Comparison of ENCODE assay signal across 8 cellular contexts in genomic region chr13:20192470-20193141, GRCh38. TPM values are rescaled to one million over a fixed set of nuclear protein-coding genes. Genes with fewer than 3 reads are reported as not detected.
DNase-seq lines count a peak whose midpoint lies in the region; ATAC-seq and TF ChIP-seq lines count a peak whose summit lies in the region.

TSS of gene GJB2 (minus strand) at chr13:20192938. CDS start at chr13:20189581, 3,357 bp downstream.

- H3K4me3 ChIP-seq in GM12864 (ENCODE audit: low read depth, low read length) (peak within 1 kb of the TSS; percentile 38), SK-N-MC (peak within 1 kb of the TSS; percentile 76), trophoblast cell (ENCODE audit: low read depth, low read length) (peak within 1 kb of the TSS; percentile 64)

- H3K9ac ChIP-seq in SK-N-MC (ENCODE audit: insufficient read length), result peak within 1 kb of the TSS; percentile 38
- H3K9ac ChIP-seq in trophoblast cell (ENCODE audit: low read length), result no peak within 1 kb of the TSS

- peak within 1 kb of the TSS; percentile 37 for H2AFZ ChIP-seq in trophoblast cell (ENCODE audit: insufficient read depth, low read length, poor library complexity)

- no peak for TF ChIP-seq CTCF in GM12864 (IDR thresholded peaks at IDR 0.05; ENCODE audit: low read depth, low read length, missing control alignments)
- no peak for TF ChIP-seq CTCF in foreskin keratinocyte (conservative IDR thresholded peaks at IDR 0.05)

- H3K4ac ChIP-seq in trophoblast cell (ENCODE audit: low read depth, low read length), result no peak within 1 kb of the TSS

- H3K4me1 ChIP-seq in foreskin keratinocyte (peaks cover 8% of the 10 kb centered on the region), trophoblast cell (ENCODE audit: control insufficient read depth in 1 of 2, insufficient read depth in 2 of 2, low read length in 2 of 2) (peaks cover 0 to 10% of the 10 kb centered on the region in 2 experiments)

- H2BK5ac ChIP-seq in trophoblast cell (ENCODE audit: low read depth, low read length, poor library complexity), result no peak within 1 kb of the TSS

- H3K27me3 ChIP-seq in foreskin keratinocyte, result no peaks in the 10 kb centered on the region
- H3K27me3 ChIP-seq in trophoblast cell (ENCODE audit: insufficient read depth, low read length), result peaks cover 26% of the 10 kb centered on the region

- no peak within 1 kb of the TSS for H3K14ac ChIP-seq in trophoblast cell (ENCODE audit: low read length)

- DNase-seq in GM12864 (ENCODE audit: low read depth) (no peak), SK-N-MC (ENCODE audit: low read depth, low spot score) (no peak), foreskin keratinocyte (no peak), trophoblast cell (no peak), NCI-H1092 treated with DMSO at 0.1 percent for 48 hours (lab: John Stamatoyannopoulos, UW) (no peak), Ammon's horn (ENCODE audit: low spot score) (no peak), NCI-H1694 treated with DMSO at 0.1 percent for 48 hours (lab: John Stamatoyannopoulos, UW) (no peak)

- H4K12ac ChIP-seq in trophoblast cell (ENCODE audit: low read depth, low read length), result no peak within 1 kb of the TSS

- H3K9me3 ChIP-seq in SK-N-MC (ENCODE audit: low read depth, low read length) (no peaks in the 10 kb centered on the region), trophoblast cell (ENCODE audit: insufficient read depth, low read depth, low read length) (no peaks in the 10 kb centered on the region)

- H3K27ac ChIP-seq in SK-N-MC (no peak within 1 kb of the TSS), foreskin keratinocyte (peak within 1 kb of the TSS; percentile 78), trophoblast cell (ENCODE audit: low read depth, low read length) (no peak within 1 kb of the TSS)

- no peak within 1 kb of the TSS for H2BK120ac ChIP-seq in trophoblast cell (ENCODE audit: insufficient read depth, low read length, poor library complexity)

- H2BK12ac ChIP-seq in trophoblast cell (ENCODE audit: low read length), result no peak within 1 kb of the TSS

- H3K36me3 ChIP-seq in SK-N-MC (ENCODE audit: insufficient read depth, low read length), result no peaks in the 10 kb centered on the region
- H3K36me3 ChIP-seq in trophoblast cell (ENCODE audit: control insufficient read depth in 1 of 2, insufficient read depth in 2 of 2, low read length in 2 of 2), result no peaks in the 10 kb centered on the region

- H3K79me1 ChIP-seq in trophoblast cell (ENCODE audit: low read length), result no peaks in the 10 kb centered on the region

- H2AK5ac ChIP-seq in trophoblast cell (ENCODE audit: low read length), result no peak within 1 kb of the TSS

- no CpG with 5 or more reads among the region's 91 CpGs for WGBS in trophoblast cell (ENCODE audit: extremely low coverage, insufficient coverage, insufficient read length)

- no peak within 1 kb of the TSS for H3K18ac ChIP-seq in trophoblast cell (ENCODE audit: low read length)

- no peak within 1 kb of the TSS for H4K91ac ChIP-seq in trophoblast cell (ENCODE audit: low read depth, low read length)

- H4K8ac ChIP-seq in trophoblast cell (ENCODE audit: low read depth, low read length), result no peak within 1 kb of the TSS

- peak; percentile 35 for ATAC-seq in foreskin keratinocyte
- ATAC-seq in HG02884 (IDR thresholded peaks at IDR 0.05; ENCODE audit: unreplicated experiment), result no peak

- no peak within 1 kb of the TSS for H3K23ac ChIP-seq in trophoblast cell (ENCODE audit: low read length)

- no peaks in the 10 kb centered on the region for H3K79me2 ChIP-seq in trophoblast cell (ENCODE audit: control insufficient read depth, insufficient read depth, low read length, poor library complexity)

- H3K4me2 ChIP-seq in trophoblast cell (ENCODE audit: low read length), result peak within 1 kb of the TSS; percentile 98

RNA-seq across cellular contexts. Expression of gene GJB2, which starts in this region (rescaled TPM):
- 229 and 393 TPM in 2 replicates for total RNA-seq in foreskin keratinocyte
- polyA plus RNA-seq in foreskin keratinocyte, result 203 and 308 TPM in 2 replicates
- 2.8 and 2.9 TPM in 2 replicates for polyA plus RNA-seq in trophoblast cell (2013)
